In genomic region chr10:75402486-75403143, GRCh38 we compare ENCODE assay signal across 9 cellular contexts. TPM values are rescaled to one million over a fixed set of nuclear protein-coding genes. Genes with fewer than 3 reads are reported as not detected.
DNase-seq lines count a peak whose midpoint lies in the region; ATAC-seq and TF ChIP-seq lines count a peak whose summit lies in the region.
"Had no signal": no experiment of that assay in that cellular context is flagged by ENCODE, and none has a peak within 500 bp of the region (broad histone marks: within the 10 kb centered on the region; RNA-seq: fewer than 3 reads in every experiment).

No MANE protein-coding gene starts in this region.

- peak; percentile 26 for DNase-seq in GM06990 (ENCODE audit: extremely low read depth, insufficient read length)
- DNase-seq in NCI-H1105 (lab: John Stamatoyannopoulos, UW) = peak; percentile 84
- DNase-seq in activated naive CD8-positive, alpha-beta T cell treated with anti-CD3 and anti-CD28 coated beads for 36 hours = no peak
- DNase-seq in hepatic stellate cell (ENCODE audit: low spot score) = peak; percentile 28
- DNase-seq in gastrocnemius medialis = peak in 1 of 2 donors; percentile 7
- no peak for DNase-seq in stimulated activated CD4-positive, alpha-beta T cell treated with anti-CD3 and anti-CD28 coated beads, Interleukin-12 subunit alpha, Interleukin-12 subunit beta, amount 100 ng/mL, for 4 hours

- peaks cover 24% of the 10 kb centered on the region for H3K4me1 Mint-ChIP-seq in activated naive CD8-positive, alpha-beta T cell treated with anti-CD3 and anti-CD28 coated beads for 36 hours

- ATAC-seq in gastrocnemius medialis (peak; percentile 13 to 16), HG03457 (IDR thresholded peaks at IDR 0.05; ENCODE audit: unreplicated experiment) (no peak), HG03521 (IDR thresholded peaks at IDR 0.05; ENCODE audit: unreplicated experiment) (no peak)

- intact Hi-C loops in gastrocnemius medialis (cut with DNase I; ENCODE audit: low total_unique reads) = loop anchor here (2.0 to 10.0 kb wide), 3 partner anchors 108 to 1152 kb away; no protein-coding TSS in a partner anchor

- H3K27me3 ChIP-seq in GM06990 (replicated peaks; ENCODE audit: control insufficient read depth, insufficient read depth, low read length) = peaks cover 2% of the 10 kb centered on the region; the same call in 1 of the 2 replicates
- H3K27me3 ChIP-seq in gastrocnemius medialis = peaks cover 0 to 35% (median 29%) of the 10 kb centered on the region in 3 donors

- no peaks in the 10 kb centered on the region for H3K9me3 ChIP-seq in gastrocnemius medialis

- TF ChIP-seq CTCF in GM06990 (IDR thresholded peaks at IDR 0.05; ENCODE audit: insufficient read depth, low read length, poor library complexity, severe bottlenecking) (no peak), gastrocnemius medialis (IDR thresholded peaks at IDR 0.05 in 4 of 5, conservative IDR thresholded peaks at IDR 0.05 in 1 of 5) (no peak)

- H3K4me3 ChIP-seq in GM06990 (replicated peaks; ENCODE audit: low read depth, low read length) = peak overlapping the region; percentile 61
- H3K4me3 ChIP-seq in gastrocnemius medialis = peak overlapping the region; percentile 57 to 82 (median 72)

- peak in 1 of 2 donors; percentile 27 for TF ChIP-seq POLR2A in gastrocnemius medialis (IDR thresholded peaks at IDR 0.05)

- H3K4me3 Mint-ChIP-seq in activated naive CD8-positive, alpha-beta T cell treated with anti-CD3 and anti-CD28 coated beads for 36 hours = peak overlapping the region; percentile 81

- peaks cover 0 to 30% of the 10 kb centered on the region in 2 donors for H3K4me1 ChIP-seq in gastrocnemius medialis

- H3K27me3 Mint-ChIP-seq in activated naive CD8-positive, alpha-beta T cell treated with anti-CD3 and anti-CD28 coated beads for 36 hours = peaks cover 81% of the 10 kb centered on the region

- peaks cover 2% of the 10 kb centered on the region for H3K9me3 Mint-ChIP-seq in activated naive CD8-positive, alpha-beta T cell treated with anti-CD3 and anti-CD28 coated beads for 36 hours

- H3K36me3 ChIP-seq in GM06990 (ENCODE audit: control insufficient read depth, insufficient read depth, low read length) = no peaks in the 10 kb centered on the region
- H3K36me3 ChIP-seq in gastrocnemius medialis = no peaks in the 10 kb centered on the region

- in situ Hi-C loops in gastrocnemius medialis (cut with MboI; ENCODE audit: low sequenced_read_pairs in 4 of 4) = no loop called here

- peak overlapping the region; percentile 85 to 98 (median 98) for H3K27ac ChIP-seq in gastrocnemius medialis

- H3K36me3 Mint-ChIP-seq in activated naive CD8-positive, alpha-beta T cell treated with anti-CD3 and anti-CD28 coated beads for 36 hours = no peaks in the 10 kb centered on the region

- no peak overlapping the region for H3K27ac Mint-ChIP-seq in activated naive CD8-positive, alpha-beta T cell treated with anti-CD3 and anti-CD28 coated beads for 36 hours

RNA-seq across cellular contexts. Expression of gene ZNF503, which starts 1.1 kb away (rescaled TPM):
- under 1 TPM; 0.33 to 0.42 TPM for total RNA-seq in activated naive CD8-positive, alpha-beta T cell treated with anti-CD3 and anti-CD28 coated beads for 36 hours
- 1 to 10 TPM; 1.7 to 2.0 (median 1.8) TPM for total RNA-seq in gastrocnemius medialis

RNA-seq across cellular contexts. Expression of gene LRMDA, which starts 28.8 kb away (rescaled TPM):
- not detected for total RNA-seq in activated naive CD8-positive, alpha-beta T cell treated with anti-CD3 and anti-CD28 coated beads for 36 hours
- 1 to 10 TPM in 3 of 4 donors, under 1 TPM in 1; 0.80 to 4.5 (median 1.4) TPM for total RNA-seq in gastrocnemius medialis
- total RNA-seq: activated CD8-positive, alpha-beta memory T cell treated with anti-CD3 and anti-CD28 coated beads for 36 hours had no signal

Comparison
In these comparisons a context has a peak if more than half of its experiments do, and no peak if none do; other contexts are left out.
1. DNase-seq: peak in GM06990 (single experiment), NCI-H1105 (single experiment) and hepatic stellate cell (single experiment); none in activated naive CD8-positive, alpha-beta T cell treated with anti-CD3 and anti-CD28 coated beads for 36 hours (single experiment) and stimulated activated CD4-positive, alpha-beta T cell treated with anti-CD3 and anti-CD28 coated beads, Interleukin-12 subunit alpha, Interleukin-12 subunit beta, amount 100 ng/mL, for 4 hours (single experiment).
2. ATAC-seq: peak in gastrocnemius medialis (2 of 2); none in HG03457 (single experiment) and HG03521 (single experiment).